Comparison of ENCODE assay signal across 8 cellular contexts in genomic region chr4:103032575-103032974, GRCh38. TPM values are rescaled to one million over a fixed set of nuclear protein-coding genes. Genes with fewer than 3 reads are reported as not detected.
DNase-seq lines count a peak whose midpoint lies in the region; ATAC-seq and TF ChIP-seq lines count a peak whose summit lies in the region.

No MANE protein-coding gene starts in this region.

- TF ChIP-seq POLR2A in breast epithelium (IDR thresholded peaks at IDR 0.05): no peak

- CTCF ChIA-PET in MCF 10A (lab: Yijun Ruan, JAX): interaction anchor here (0.6 to 1.5 kb wide), 15 partner anchors 11 to 617 kb away, joined by 3 to 5 read pairs (median 3); no protein-coding TSS in a partner anchor

- peak; percentile 80 for ATAC-seq in HG02938 (IDR thresholded peaks at IDR 0.05; ENCODE audit: unreplicated experiment)
- no peak for ATAC-seq in activated CD4-positive, CD25-positive, alpha-beta regulatory T cell treated with anti-CD3 and anti-CD28 coated beads, Interleukin-2, amount 50 U/mL, for 24 hours
- no peak for ATAC-seq in HG03095 (IDR thresholded peaks at IDR 0.05; ENCODE audit: unreplicated experiment)

- H3K4me3 Mint-ChIP-seq in MCF 10A (ENCODE audit: unreplicated experiment): no peak overlapping the region
- no peak overlapping the region for H3K4me3 Mint-ChIP-seq in osteocyte (ENCODE audit: unreplicated experiment)

- H3K27ac ChIP-seq in breast epithelium (no peak overlapping the region), iPS DF 6.9 (ENCODE audit: low read length) (no peak overlapping the region)

- H3K36me3 ChIP-seq in breast epithelium: no peaks in the 10 kb centered on the region
- no peaks in the 10 kb centered on the region for H3K36me3 ChIP-seq in iPS DF 6.9 (ENCODE audit: control insufficient read depth, insufficient read depth, low read length)

- H3K36me3 Mint-ChIP-seq in MCF 10A (ENCODE audit: insufficient read depth, unreplicated experiment): peaks cover 29% of the 10 kb centered on the region
- H3K36me3 Mint-ChIP-seq in osteocyte (ENCODE audit: unreplicated experiment): peaks cover 16% of the 10 kb centered on the region

- TF ChIP-seq CTCF in MCF 10A (IDR thresholded peaks at IDR 0.05; ENCODE audit: unreplicated experiment) (peak; percentile 32), breast epithelium (IDR thresholded peaks at IDR 0.05) (no peak), osteocyte (IDR thresholded peaks at IDR 0.05) (no peak)

- no peaks in the 10 kb centered on the region for H3K9me3 Mint-ChIP-seq in MCF 10A (ENCODE audit: unreplicated experiment)
- H3K9me3 Mint-ChIP-seq in osteocyte (ENCODE audit: unreplicated experiment): no peaks in the 10 kb centered on the region

- H3K9me3 ChIP-seq in breast epithelium (no peaks in the 10 kb centered on the region), iPS DF 6.9 (ENCODE audit: control insufficient read depth, insufficient read depth, low read length) (no peaks in the 10 kb centered on the region)

- H3K4me1 ChIP-seq in breast epithelium: no peaks in the 10 kb centered on the region
- no peaks in the 10 kb centered on the region for H3K4me1 ChIP-seq in iPS DF 6.9 (ENCODE audit: control insufficient read depth, insufficient read depth, low read length)

- DNase-seq in MCF 10A (ENCODE audit: unreplicated experiment): peak; percentile 62
- DNase-seq in breast epithelium (ENCODE audit: low spot score in 2 of 2): no peak
- DNase-seq in RPMI8226: peak; percentile 39
- DNase-seq in iPS DF 6.9 (ENCODE audit: low read depth, low spot score): peak; percentile 73
- DNase-seq in osteocyte (ENCODE audit: extremely low spot score, unreplicated experiment): no peak

- H3K4me3 ChIP-seq in breast epithelium: no peak overlapping the region
- H3K4me3 ChIP-seq in iPS DF 6.9 (ENCODE audit: low read length): no peak overlapping the region

- BruUV-seq in MCF 10A (replicated peaks; lab: Mats Ljungman, UMichigan): no TSS peak

- POLR2A ChIA-PET in MCF 10A (lab: Yijun Ruan, JAX): interaction anchor here (0.6 to 1.4 kb wide), 3 partner anchors 13 to 205 kb away, joined by 3 read pairs; partner anchors contain the start of genes SLC9B1, SLC9B2 and UBE2D3

- intact Hi-C loops in MCF 10A (cut with micrococcal nuclease) (no loop called here), breast epithelium (cut with DNase I; ENCODE audit: low total_unique reads) (no loop called here)

- no peak overlapping the region for H3K27ac Mint-ChIP-seq in MCF 10A (ENCODE audit: low read depth, unreplicated experiment)
- no peak overlapping the region for H3K27ac Mint-ChIP-seq in osteocyte (ENCODE audit: unreplicated experiment)

- H3K27me3 Mint-ChIP-seq in MCF 10A (ENCODE audit: insufficient read depth, unreplicated experiment) (no peaks in the 10 kb centered on the region), osteocyte (ENCODE audit: unreplicated experiment) (no peaks in the 10 kb centered on the region)

- H3K4me1 Mint-ChIP-seq in MCF 10A (ENCODE audit: insufficient read depth, unreplicated experiment) (no peaks in the 10 kb centered on the region), osteocyte (ENCODE audit: unreplicated experiment) (no peaks in the 10 kb centered on the region)

- WGBS in iPS DF 6.9 (ENCODE audit: insufficient coverage, insufficient read length): no CpG with 5 or more reads among the region's 2 CpGs

- H3K27me3 ChIP-seq in breast epithelium (no peaks in the 10 kb centered on the region), iPS DF 6.9 (ENCODE audit: control insufficient read depth, insufficient read depth, low read length) (no peaks in the 10 kb centered on the region)

RNA-seq across cellular contexts. Expression of gene SLC9B1, which starts 13.1 kb away (rescaled TPM):
- total RNA-seq in MCF 10A (2022): 0.77 and 0.86 TPM in 2 replicates
- 1 to 10 TPM in 2 of 3 donors, under 1 TPM in 1; 0.44 to 1.6 (median 1.3) TPM for total RNA-seq in breast epithelium
- total RNA-seq in osteocyte: 1.0 and 1.8 TPM in 2 replicates

RNA-seq across cellular contexts. Expression of gene SLC9B2, which starts 44.0 kb away (rescaled TPM):
- total RNA-seq in MCF 10A (2022): 27.7 and 28.7 TPM in 2 replicates
- 10 to 100 TPM; 14.9 to 17.0 (median 15.1) TPM for total RNA-seq in breast epithelium
- total RNA-seq in osteocyte: 19.9 and 21.6 TPM in 2 replicates

Comparison
In these comparisons a context has a peak if more than half of its experiments do, and no peak if none do; other contexts are left out.
1. DNase-seq: peak in MCF 10A (single experiment), RPMI8226 (single experiment) and iPS DF 6.9 (single experiment); none in breast epithelium (0 of 2) and osteocyte (single experiment).